1 cellular context compared by ENCODE assay signal in genomic region chr6:30720738-30721197, GRCh38.
A peak's percentile ranks its signal among the peaks of the same experiment; 100 is the strongest.
TF ChIP-seq lines count a peak whose summit lies in the region.

No MANE protein-coding gene starts in this region.

TF ChIP-seq in H1, 55 proteins besides CTCF, POLR2A, EP300 and RAD21:
- no peak for TF ChIP-seq CHD7 (IDR thresholded peaks at IDR 0.05; ENCODE audit: insufficient replicate concordance, low read length)
- TF ChIP-seq GABPA (IDR thresholded peaks at IDR 0.05; ENCODE audit: borderline replicate concordance, insufficient read depth, low read length) = no peak
- TF ChIP-seq FOSL1 (IDR thresholded peaks at IDR 0.05; ENCODE audit: insufficient read depth, low read depth, low read length) = no peak
- TF ChIP-seq SP1 (IDR thresholded peaks at IDR 0.05; ENCODE audit: low read depth, low read length) = no peak
- TF ChIP-seq YY1 (IDR thresholded peaks at IDR 0.05; ENCODE audit: low read depth, low read length) = no peak
- no peak for TF ChIP-seq HDAC6 (IDR thresholded peaks at IDR 0.05; ENCODE audit: low read depth, low read length)
- peak; percentile 65; the same call in 1 of the 2 replicates for TF ChIP-seq MAX (IDR thresholded peaks at IDR 0.05)
- no peak for TF ChIP-seq TCF12 (IDR thresholded peaks at IDR 0.05; ENCODE audit: low read depth, low read length)
- TF ChIP-seq TEAD4 (IDR thresholded peaks at IDR 0.05; ENCODE audit: low read depth, low read length) = no peak
- TF ChIP-seq POLR2AphosphoS5 (IDR thresholded peaks at IDR 0.05; ENCODE audit: low read depth, low read length) = peak; percentile 84
- no peak for TF ChIP-seq SP4 (IDR thresholded peaks at IDR 0.05; ENCODE audit: low read length)
- TF ChIP-seq RFX5 (IDR thresholded peaks at IDR 0.05; ENCODE audit: borderline replicate concordance, low read depth, low read length) = no peak
- peak; percentile 23 for TF ChIP-seq TAF7 (optimal IDR thresholded peaks at IDR 0.05; ENCODE audit: borderline replicate concordance, low read depth, low read length)
- no peak for TF ChIP-seq SIN3A (conservative IDR thresholded peaks at IDR 0.05 in 1 of 2, IDR thresholded peaks at IDR 0.05 in 1 of 2; ENCODE audit: low read depth in 1 of 2, low read length in 2 of 2)
- no peak for TF ChIP-seq HDAC2 (IDR thresholded peaks at IDR 0.05; ENCODE audit: borderline replicate concordance in 1 of 2, low read depth in 2 of 2, low read length in 2 of 2)
- TF ChIP-seq ATF2 (IDR thresholded peaks at IDR 0.05; ENCODE audit: low read length) = no peak
- TF ChIP-seq ZNF274 (IDR thresholded peaks at IDR 0.05; ENCODE audit: borderline replicate concordance, extremely low read depth, low read length) = no peak
- TF ChIP-seq CREB1 (IDR thresholded peaks at IDR 0.05) = no peak
- TF ChIP-seq NANOG (IDR thresholded peaks at IDR 0.05; ENCODE audit: insufficient read depth, low read depth, low read length, poor library complexity, severe bottlenecking) = no peak
- no peak for TF ChIP-seq POU5F1 (IDR thresholded peaks at IDR 0.05; ENCODE audit: low read depth, low read length)
- TF ChIP-seq SUZ12 (IDR thresholded peaks at IDR 0.05; ENCODE audit: low read length) = no peak
